ENCODE assay signal across 8 cellular contexts in the genomic region with DNA sequence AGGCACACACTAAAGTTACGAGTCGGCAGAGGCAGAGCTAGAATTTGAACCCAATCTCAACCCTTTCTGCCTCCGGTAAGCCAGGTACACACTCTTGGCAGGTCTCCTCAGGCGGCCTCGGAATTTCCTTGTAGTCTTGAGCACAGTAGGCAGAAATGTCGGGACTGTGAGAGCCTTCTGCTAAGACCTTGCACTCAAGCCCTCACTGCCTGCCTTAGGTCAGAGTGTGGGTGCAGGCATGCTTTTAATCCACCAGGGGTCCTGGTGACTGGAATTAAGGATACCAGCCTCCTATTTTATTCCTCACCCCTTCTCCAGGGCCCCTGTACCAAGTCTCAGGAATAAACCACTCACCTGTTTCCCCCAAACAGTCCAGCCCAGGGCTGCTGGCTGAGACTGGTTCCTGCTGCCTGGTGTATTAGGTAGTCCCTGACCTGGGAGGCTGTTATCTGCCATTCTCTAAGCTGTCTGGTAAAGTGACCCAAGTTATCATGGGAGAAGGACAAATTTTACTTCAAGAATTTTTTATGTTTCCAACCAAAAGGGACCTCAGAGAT. TPM values are rescaled to one million over a fixed set of nuclear protein-coding genes. Genes with fewer than 3 reads are reported as not detected.
DNase-seq lines count a peak whose midpoint lies in the region; ATAC-seq and TF ChIP-seq lines count a peak whose summit lies in the region.

No MANE protein-coding gene starts in this region.

- H3K4me1 ChIP-seq in endocrine pancreas (ENCODE audit: control insufficient read depth, insufficient read depth, low read length), result no peaks in the 10 kb centered on the region
- H3K4me1 ChIP-seq in muscle layer of duodenum (ENCODE audit: control insufficient read depth in 1 of 2, insufficient read depth in 2 of 2, low read length in 2 of 2), result peaks cover 12 to 37% of the 10 kb centered on the region in 2 donors
- peaks cover 48% of the 10 kb centered on the region for H3K4me1 ChIP-seq in suprapubic skin

- H3K4me3 ChIP-seq in endocrine pancreas (ENCODE audit: control insufficient read depth, insufficient read depth, low read length), result peak overlapping the region; percentile 69
- peak overlapping the region; percentile 75 to 97 for H3K4me3 ChIP-seq in muscle layer of duodenum (ENCODE audit: low read depth in 1 of 2, low read length in 2 of 2)
- peak overlapping the region; percentile 64 for H3K4me3 ChIP-seq in suprapubic skin

- H3K36me3 ChIP-seq in endocrine pancreas (ENCODE audit: control insufficient read depth, insufficient read depth, low read length), result no peaks in the 10 kb centered on the region
- peaks cover 7 to 8% of the 10 kb centered on the region in 2 donors for H3K36me3 ChIP-seq in muscle layer of duodenum (ENCODE audit: control insufficient read depth in 1 of 2, insufficient read depth in 2 of 2, low read length in 2 of 2)
- peaks cover 18% of the 10 kb centered on the region for H3K36me3 ChIP-seq in suprapubic skin

- peak; percentile 36 for ATAC-seq in HG02642 (IDR thresholded peaks at IDR 0.05; ENCODE audit: poor library complexity, unreplicated experiment)

- peak overlapping the region; percentile 70 for H3K9ac ChIP-seq in endocrine pancreas (ENCODE audit: control insufficient read depth, insufficient read depth, low read length)

- peak; percentile 17 for DNase-seq in activated gamma-delta T cell treated with anti-CD3 and anti-CD28 coated beads, Interleukin-2, amount 50 U/mL, for 16 hours (ENCODE audit: low read depth)
- DNase-seq in activated gamma-delta T cell (lab: John Stamatoyannopoulos, UW) (no peak), NCI-H1694 (lab: John Stamatoyannopoulos, UW) (peak; percentile 76), suprapubic skin (ENCODE audit: low spot score in 2 of 2) (no peak)
- peak; percentile 32 to 33 for DNase-seq in activated CD4-positive, alpha-beta T cell treated with anti-CD3 and anti-CD28 coated beads for 4 hours

- no peak for TF ChIP-seq POLR2A in suprapubic skin (IDR thresholded peaks at IDR 0.05)

- TF ChIP-seq CTCF in suprapubic skin (IDR thresholded peaks at IDR 0.05), result peak in 1 of 2 donors; percentile 54

- H3K27ac ChIP-seq in muscle layer of duodenum (ENCODE audit: low read length), result peak overlapping the region; percentile 85
- H3K27ac ChIP-seq in suprapubic skin, result peak overlapping the region; percentile 79

- WGBS in suprapubic skin, result 0% methylated on average over 6 of the region's 6 CpGs

- H3K27me3 ChIP-seq in endocrine pancreas (ENCODE audit: control insufficient read depth, insufficient read depth, low read length) (no peaks in the 10 kb centered on the region), muscle layer of duodenum (ENCODE audit: low read depth, low read length) (no peaks in the 10 kb centered on the region), suprapubic skin (no peaks in the 10 kb centered on the region)

- H3K9me3 ChIP-seq in endocrine pancreas (ENCODE audit: control insufficient read depth, low read length) (no peaks in the 10 kb centered on the region), muscle layer of duodenum (ENCODE audit: control insufficient read depth in 1 of 2, low read length in 2 of 2) (no peaks in the 10 kb centered on the region), suprapubic skin (no peaks in the 10 kb centered on the region)

- TF ChIP-seq EP300 in suprapubic skin (IDR thresholded peaks at IDR 0.05), result no peak

RNA-seq across cellular contexts. Expression of gene ATP6V1F, which starts 0.9 kb away (rescaled TPM):
- total RNA-seq in suprapubic skin, result 100 to 1,000 TPM in 3 of 4 donors, 10 to 100 TPM in 1; 78.4 to 165 (median 148) TPM

RNA-seq across cellular contexts. Expression of gene FLNC, which starts 33.3 kb away (rescaled TPM):
- 1 to 10 TPM; 3.8 to 5.1 (median 4.3) TPM for total RNA-seq in suprapubic skin

RNA-seq across cellular contexts. Expression of gene KCP, which starts 47.0 kb away (rescaled TPM):
- under 1 TPM; 0.17 to 0.57 (median 0.36) TPM for total RNA-seq in suprapubic skin

Comparison
In these comparisons a context has a peak if more than half of its experiments do, and no peak if none do; other contexts are left out.
1. DNase-seq: peak in activated gamma-delta T cell treated with anti-CD3 and anti-CD28 coated beads, Interleukin-2, amount 50 U/mL, for 16 hours (single experiment), NCI-H1694 (single experiment) and activated CD4-positive, alpha-beta T cell treated with anti-CD3 and anti-CD28 coated beads for 4 hours (2 of 2); none in activated gamma-delta T cell (single experiment) and suprapubic skin (0 of 2).
2. Peak in every context shown above with its lines, with median percentiles within 50 percentile points of each other: H3K4me3 ChIP-seq.